8 cellular contexts compared by ENCODE assay signal in the genomic region with DNA sequence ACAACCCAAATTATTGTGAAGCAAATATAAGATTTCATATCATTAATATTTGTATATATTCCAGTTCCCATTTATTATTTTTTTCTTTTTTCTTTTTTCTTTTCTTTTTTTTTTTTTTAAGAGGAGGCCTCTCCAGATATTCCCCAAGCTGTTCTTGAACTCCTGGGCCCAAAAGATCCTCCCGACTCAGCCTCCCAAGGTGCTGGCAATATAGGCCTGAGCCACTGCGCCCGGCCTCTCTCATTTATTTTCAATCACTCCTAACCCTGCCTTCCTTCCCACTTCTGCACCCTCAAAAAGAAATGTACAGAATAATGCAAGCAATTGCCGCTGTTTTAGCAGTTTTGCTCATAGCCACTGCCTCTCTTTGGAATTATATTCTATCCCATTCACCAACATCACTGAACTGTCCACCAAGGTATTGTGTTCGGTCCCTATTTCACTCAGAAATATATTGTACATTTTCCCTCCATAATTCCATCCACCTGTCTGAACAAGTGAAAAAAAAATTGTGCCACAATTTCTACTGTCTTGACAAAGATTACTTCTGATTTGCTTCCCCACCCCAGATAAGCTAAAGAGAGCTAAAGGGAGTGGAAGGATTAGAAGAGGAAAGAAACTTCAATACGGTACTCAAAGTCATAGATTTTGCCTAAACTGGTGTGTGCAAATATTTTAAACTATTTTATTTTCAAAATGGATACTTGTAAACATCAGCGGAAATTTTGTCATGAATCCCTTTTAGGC. TPM values are rescaled to one million over a fixed set of nuclear protein-coding genes. Genes with fewer than 3 reads are reported as not detected.
A peak's percentile ranks its signal among the peaks of the same experiment; 100 is the strongest.
DNase-seq lines count a peak whose midpoint lies in the region; ATAC-seq and TF ChIP-seq lines count a peak whose summit lies in the region.

No MANE protein-coding gene starts in this region.

- H3K27ac Mint-ChIP-seq in nephron = peak overlapping the region; percentile 11 to 92 (median 24)

- peak overlapping the region; percentile 99 for H3K9ac ChIP-seq in Karpas-422 (ENCODE audit: low read length)

- no peaks in the 10 kb centered on the region for H3K36me3 ChIP-seq in Karpas-422 (ENCODE audit: insufficient read depth, low read length)

- peak overlapping the region; percentile 95 for H3K4me3 ChIP-seq in AG09309 (ENCODE audit: control insufficient read depth, low read depth, low read length)
- H3K4me3 ChIP-seq in Karpas-422 (ENCODE audit: low read length) = peak overlapping the region; percentile 81
- H3K4me3 ChIP-seq in choroid plexus epithelial cell (ENCODE audit: low read depth, low read length) = peak overlapping the region; percentile 71

- H3K9me3 Mint-ChIP-seq in nephron = no peaks in the 10 kb centered on the region

- no peak overlapping the region for H2AFZ ChIP-seq in Karpas-422 (ENCODE audit: low read length)

- H3K4me2 ChIP-seq in Karpas-422 (ENCODE audit: low read depth, low read length, poor library complexity, severe bottlenecking) = peak overlapping the region; percentile 73

- peaks cover 27% of the 10 kb centered on the region for H3K4me1 Mint-ChIP-seq in nephron

- peaks cover 81% of the 10 kb centered on the region for H3K79me2 ChIP-seq in Karpas-422 (ENCODE audit: low read length)

- TF ChIP-seq CTCF in AG09309 (IDR thresholded peaks at IDR 0.05; ENCODE audit: control insufficient read depth, insufficient read depth, low read depth, low read length, missing control alignments) = no peak
- no peak for TF ChIP-seq CTCF in choroid plexus epithelial cell (conservative IDR thresholded peaks at IDR 0.05; ENCODE audit: low read depth, low read length)
- TF ChIP-seq CTCF in nephron (IDR thresholded peaks at IDR 0.05; ENCODE audit: unreplicated experiment in 3 of 3) = no peak
- TF ChIP-seq CTCF in omental fat pad (IDR thresholded peaks at IDR 0.05) = no peak

- no peak for ATAC-seq in HG02798 (IDR thresholded peaks at IDR 0.05; ENCODE audit: poor library complexity, unreplicated experiment)
- ATAC-seq in omental fat pad (ENCODE audit: low FRiP score) = no peak
- ATAC-seq in GM18873 (IDR thresholded peaks at IDR 0.05; ENCODE audit: low FRiP score, unreplicated experiment) = no peak

- peaks cover 3% of the 10 kb centered on the region for H3K27me3 Mint-ChIP-seq in nephron (ENCODE audit: low read depth)

- H3K36me3 Mint-ChIP-seq in nephron (ENCODE audit: low read depth) = no peaks in the 10 kb centered on the region

- no peaks in the 10 kb centered on the region for H4K20me1 ChIP-seq in Karpas-422 (ENCODE audit: insufficient read depth, low read depth, low read length)

- DNase-seq in AG09309 (ENCODE audit: low read depth) (no peak), Karpas-422 (peak; percentile 74), choroid plexus epithelial cell (ENCODE audit: low read depth) (no peak), hypothalamus (lab: John Stamatoyannopoulos, UW) (no peak), omental fat pad (ENCODE audit: low spot score) (no peak)

- H3K9me3 ChIP-seq in Karpas-422 (ENCODE audit: low read length) = no peaks in the 10 kb centered on the region

- peaks cover 75% of the 10 kb centered on the region for H3K4me1 ChIP-seq in Karpas-422 (ENCODE audit: low read length)

- H3K27me3 ChIP-seq in Karpas-422 (ENCODE audit: low read length) = no peaks in the 10 kb centered on the region

- no peaks in the 10 kb centered on the region for H3K9me2 ChIP-seq in Karpas-422 (replicated peaks; ENCODE audit: insufficient read depth, low read length)

- peak overlapping the region; percentile 94 for H3K27ac ChIP-seq in Karpas-422 (ENCODE audit: low read length)

- peak overlapping the region; percentile 96 to 98 (median 98) for H3K4me3 Mint-ChIP-seq in nephron

RNA-seq across cellular contexts. Expression of a gene that starts 1.9 kb away (rescaled TPM):
- 205 and 280 TPM in 2 replicates for total RNA-seq in Karpas-422 (2014; rRNA removed; shearing (Covaris generic); ENCODE audit: low replicate concordance)
- 10 to 100 TPM; 38.7 to 53.4 (median 45.9) TPM for total RNA-seq in omental fat pad

RNA-seq across cellular contexts. Expression of a gene that starts 12.6 kb away (rescaled TPM):
- 9.6 and 11.6 TPM in 2 replicates for total RNA-seq in Karpas-422 (2014; rRNA removed; shearing (Covaris generic); ENCODE audit: low replicate concordance)
- 10 to 100 TPM; 17.5 to 24.1 (median 20.0) TPM for total RNA-seq in omental fat pad
